In the genomic region with DNA sequence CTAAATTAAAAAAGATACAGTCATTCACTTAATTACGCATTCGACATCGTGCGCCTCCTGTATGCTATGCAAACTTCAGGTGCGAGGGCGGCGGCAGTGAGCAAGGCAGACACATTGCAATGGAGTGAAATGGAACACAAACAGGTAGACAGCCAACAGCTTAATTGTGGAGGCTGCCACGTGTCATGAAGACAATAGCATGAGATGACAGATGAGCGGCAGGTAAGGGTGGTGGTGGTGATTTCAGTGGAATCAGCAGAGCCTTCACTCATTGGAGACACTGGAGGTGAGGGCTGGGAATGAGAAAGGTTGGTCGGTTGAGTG, we compare ENCODE assay signal across 22 cellular contexts.
"Had no signal": no experiment of that assay in that cellular context is flagged by ENCODE, and none has a peak within 500 bp of the region (broad histone marks: within the 10 kb centered on the region; RNA-seq: fewer than 3 reads in every experiment).

No MANE protein-coding gene starts in this region.

- H3K4me1 Mint-ChIP-seq: activated B cell treated with CpG ODN at 0.5 μM for 24 hours; activated CD4-positive, alpha-beta T cell treated with anti-CD3 and anti-CD28 coated beads for 36 hours; activated naive CD8-positive, alpha-beta T cell treated with anti-CD3 and anti-CD28 coated beads for 36 hours; naive thymus-derived CD4-positive, alpha-beta T cell; stimulated activated naive CD8-positive, alpha-beta T cell treated with anti-CD3 and anti-CD28 coated beads, Interleukin-15, amount 100 ng/mL, for 72 hours; T-helper 17 cell had no signal

- H3K27me3 ChIP-seq: esophagus squamous epithelium, gastrocnemius medialis, heart left ventricle, neural progenitor cell, tibial nerve had no signal

- H3K4me3 Mint-ChIP-seq: activated B cell treated with CpG ODN at 0.5 μM for 24 hours; activated CD4-positive, alpha-beta T cell treated with anti-CD3 and anti-CD28 coated beads for 36 hours; activated naive CD8-positive, alpha-beta T cell treated with anti-CD3 and anti-CD28 coated beads for 36 hours; activated T-cell treated with anti-CD3 and anti-CD28 coated beads, Interleukin-2, amount 50 U/mL, for 24 hours; naive thymus-derived CD4-positive, alpha-beta T cell; neural progenitor cell; stimulated activated naive CD8-positive, alpha-beta T cell treated with anti-CD3 and anti-CD28 coated beads, Interleukin-15, amount 100 ng/mL, for 72 hours; T-helper 17 cell had no signal

- H3K9ac ChIP-seq: neural progenitor cell had no signal

- H3K36me3 ChIP-seq: esophagus squamous epithelium, gastrocnemius medialis, heart left ventricle, neural progenitor cell, tibial nerve had no signal

- H3K9me3 ChIP-seq: gastrocnemius medialis, heart left ventricle had no signal

- DNase-seq: activated B cell treated with CpG ODN at 0.5 μM for 24 hours; activated CD4-positive, alpha-beta T cell treated with anti-CD3 and anti-CD28 coated beads for 36 hours; activated CD4-positive, alpha-beta T cell treated with anti-CD3 and anti-CD28 coated beads, Interleukin-2, amount 50 U/mL, for 4 hours; activated CD8-positive, alpha-beta memory T cell treated with anti-CD3 and anti-CD28 coated beads for 24 hours; activated CD8-positive, alpha-beta memory T cell treated with anti-CD3 and anti-CD28 coated beads, Interleukin-2, amount 50 U/mL, for 4 hours; activated naive CD4-positive, alpha-beta T cell; activated naive CD8-positive, alpha-beta T cell treated with anti-CD3 and anti-CD28 coated beads for 36 hours; activated T-cell treated with anti-CD3 and anti-CD28 coated beads, Interleukin-2, amount 50 U/mL, for 24 hours; cerebellar nuclear complex; esophagus squamous epithelium; gastrocnemius medialis; heart left ventricle; left colon; naive thymus-derived CD4-positive, alpha-beta T cell; stimulated activated CD4-positive, alpha-beta T cell treated with anti-CD3 and anti-CD28 coated beads, Interleukin-12 subunit alpha, Interleukin-12 subunit beta, amount 100 ng/mL, for 4 hours; stimulated activated naive CD8-positive, alpha-beta T cell treated with anti-CD3 and anti-CD28 coated beads, Interleukin-15, amount 100 ng/mL, for 72 hours; T-helper 17 cell had no signal

- H3K4me1 ChIP-seq: esophagus squamous epithelium, gastrocnemius medialis, heart left ventricle, neural progenitor cell, tibial nerve had no signal

- FAIRE-seq: keratinocyte had no signal

- H3K27ac ChIP-seq: coronary artery, esophagus squamous epithelium, gastrocnemius medialis, heart left ventricle, neural progenitor cell, tibial nerve had no signal

- H3K4me3 ChIP-seq: coronary artery, esophagus squamous epithelium, gastrocnemius medialis, heart left ventricle, neural progenitor cell, tibial nerve had no signal

- H3K4me2 ChIP-seq: neural progenitor cell had no signal

- ATAC-seq: activated CD4-positive, alpha-beta T cell treated with anti-CD3 and anti-CD28 coated beads for 36 hours; gastrocnemius medialis; heart left ventricle; left colon; naive thymus-derived CD4-positive, alpha-beta T cell; stimulated activated naive CD8-positive, alpha-beta T cell treated with anti-CD3 and anti-CD28 coated beads, Interleukin-15, amount 100 ng/mL, for 72 hours; T-helper 17 cell had no signal

- H3K27ac Mint-ChIP-seq: activated B cell treated with CpG ODN at 0.5 μM for 24 hours; activated CD4-positive, alpha-beta T cell treated with anti-CD3 and anti-CD28 coated beads for 36 hours; activated naive CD8-positive, alpha-beta T cell treated with anti-CD3 and anti-CD28 coated beads for 36 hours; activated T-cell treated with anti-CD3 and anti-CD28 coated beads, Interleukin-2, amount 50 U/mL, for 24 hours; activated T-helper 2 cell treated with anti-CD3 and anti-CD28 coated beads, Interferon-gamma antibody, Interleukin-2, Interleukin-4, amounts not matched to agents 10 μg/mL and 5 μg/mL and 100 μg/mL, durations not matched to agents 14 hours and 24 hours and 36 hours; naive thymus-derived CD4-positive, alpha-beta T cell; stimulated activated naive CD8-positive, alpha-beta T cell treated with anti-CD3 and anti-CD28 coated beads, Interleukin-15, amount 100 ng/mL, for 72 hours; T-helper 17 cell had no signal

- H3K36me3 Mint-ChIP-seq: activated naive CD8-positive, alpha-beta T cell treated with anti-CD3 and anti-CD28 coated beads for 36 hours had no signal

- H3K27me3 Mint-ChIP-seq: activated B cell treated with CpG ODN at 0.5 μM for 24 hours; activated CD4-positive, alpha-beta T cell treated with anti-CD3 and anti-CD28 coated beads for 36 hours; activated naive CD8-positive, alpha-beta T cell treated with anti-CD3 and anti-CD28 coated beads for 36 hours; activated T-cell treated with anti-CD3 and anti-CD28 coated beads, Interleukin-2, amount 50 U/mL, for 24 hours; stimulated activated naive CD8-positive, alpha-beta T cell treated with anti-CD3 and anti-CD28 coated beads, Interleukin-15, amount 100 ng/mL, for 72 hours; T-helper 17 cell had no signal
